Comparison of ENCODE assay signal across 9 cellular contexts in the genomic region with DNA sequence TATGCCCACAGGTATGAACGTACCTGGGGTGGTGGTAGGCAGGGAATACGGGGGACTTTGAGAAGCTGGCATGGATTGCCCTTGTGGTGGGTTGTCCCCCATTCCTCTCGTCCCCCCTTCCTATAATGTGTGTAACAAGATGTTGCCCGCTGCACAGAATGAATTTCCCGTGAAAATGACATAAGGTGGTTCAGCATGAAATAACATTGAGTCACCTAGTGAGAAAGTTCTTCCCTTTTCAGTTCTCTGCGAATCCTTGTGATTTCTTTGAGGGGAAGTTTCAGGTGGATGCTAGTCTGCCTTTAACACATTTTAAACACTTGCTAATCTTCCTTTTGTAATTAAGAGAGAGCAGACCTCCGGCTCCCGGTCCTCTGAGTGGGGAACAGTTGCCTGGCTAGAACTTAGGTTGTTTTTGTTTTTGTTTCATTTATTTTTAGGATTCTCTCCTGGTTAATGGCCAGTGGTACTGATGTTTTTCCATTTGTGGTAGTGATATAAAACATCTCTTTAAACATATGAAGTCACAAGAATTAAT. TPM values are rescaled to one million over a fixed set of nuclear protein-coding genes. Genes with fewer than 3 reads are reported as not detected.
A peak's percentile ranks its signal among the peaks of the same experiment; 100 is the strongest.
DNase-seq lines count a peak whose midpoint lies in the region; ATAC-seq and TF ChIP-seq lines count a peak whose summit lies in the region.
"Had no signal": no experiment of that assay in that cellular context is flagged by ENCODE, and none has a peak within 500 bp of the region (broad histone marks: within the 10 kb centered on the region; RNA-seq: fewer than 3 reads in every experiment).

No MANE protein-coding gene starts in this region.

- H3K27me3 ChIP-seq in right atrium auricular region (no peaks in the 10 kb centered on the region), kidney epithelial cell (ENCODE audit: control insufficient read depth, insufficient read depth, low read length) (no peaks in the 10 kb centered on the region), thoracic aorta (replicated peaks; ENCODE audit: insufficient read depth) (no peaks in the 10 kb centered on the region)

- H3K27ac Mint-ChIP-seq in activated naive CD8-positive, alpha-beta T cell treated with anti-CD3 and anti-CD28 coated beads, Interleukin-2, amount 50 U/mL, for 24 hours, result no peak overlapping the region

- no peak for TF ChIP-seq CTCF in right atrium auricular region (IDR thresholded peaks at IDR 0.05)
- no peak for TF ChIP-seq CTCF in kidney epithelial cell (IDR thresholded peaks at IDR 0.05; ENCODE audit: insufficient read depth, low read length, poor library complexity, severe bottlenecking)
- no peak for TF ChIP-seq CTCF in thoracic aorta (IDR thresholded peaks at IDR 0.05)

- H3K4me3 Mint-ChIP-seq in activated naive CD8-positive, alpha-beta T cell treated with anti-CD3 and anti-CD28 coated beads, Interleukin-2, amount 50 U/mL, for 24 hours, result peak overlapping the region; percentile 72

- H3K4me3 ChIP-seq in right atrium auricular region, result peak overlapping the region; percentile 52 to 70
- peak overlapping the region; percentile 59 for H3K4me3 ChIP-seq in kidney epithelial cell (ENCODE audit: low read depth, low read length)
- H3K4me3 ChIP-seq in thoracic aorta, result peak overlapping the region; percentile 88

- H3K9me3 ChIP-seq in right atrium auricular region, result no peaks in the 10 kb centered on the region
- no peaks in the 10 kb centered on the region for H3K9me3 ChIP-seq in thoracic aorta

- DNase-seq in right atrium auricular region (ENCODE audit: low spot score) (no peak), Right ventricle myocardium superior (no peak), kidney epithelial cell (ENCODE audit: low read depth) (no peak), thoracic aorta (ENCODE audit: low spot score) (no peak), SW 1271 (lab: John Stamatoyannopoulos, UW) (no peak)
- DNase-seq in activated naive CD8-positive, alpha-beta T cell treated with anti-CD3 and anti-CD28 coated beads, Interleukin-2, amount 50 U/mL, for 24 hours, result no peak
- DNase-seq: activated effector memory CD4-positive, alpha-beta T cell treated with Interleukin-2 at 50 U/mL for 16 hours had no signal

- intact Hi-C loops in Right ventricle myocardium superior (cut with DNase I), result loop anchor here (10.0 kb wide), 1 partner anchor 50 kb away; no protein-coding TSS in a partner anchor

- H3K4me1 Mint-ChIP-seq in activated naive CD8-positive, alpha-beta T cell treated with anti-CD3 and anti-CD28 coated beads, Interleukin-2, amount 50 U/mL, for 24 hours, result peaks cover 12% of the 10 kb centered on the region

- H3K27me3 Mint-ChIP-seq in activated naive CD8-positive, alpha-beta T cell treated with anti-CD3 and anti-CD28 coated beads, Interleukin-2, amount 50 U/mL, for 24 hours, result peaks cover 43% of the 10 kb centered on the region

- H3K9me3 Mint-ChIP-seq in activated naive CD8-positive, alpha-beta T cell treated with anti-CD3 and anti-CD28 coated beads, Interleukin-2, amount 50 U/mL, for 24 hours, result no peaks in the 10 kb centered on the region

- ATAC-seq in Right ventricle myocardium superior (ENCODE audit: poor library complexity) (no peak), thoracic aorta (ENCODE audit: insufficient number of reproducible peaks, low FRiP score, low read depth) (no peak), HG03457 (IDR thresholded peaks at IDR 0.05; ENCODE audit: unreplicated experiment) (no peak), HG02642 (IDR thresholded peaks at IDR 0.05; ENCODE audit: poor library complexity, unreplicated experiment) (no peak)
- ATAC-seq in activated naive CD8-positive, alpha-beta T cell treated with anti-CD3 and anti-CD28 coated beads, Interleukin-2, amount 50 U/mL, for 24 hours, result no peak

- no peaks in the 10 kb centered on the region for H3K36me3 Mint-ChIP-seq in activated naive CD8-positive, alpha-beta T cell treated with anti-CD3 and anti-CD28 coated beads, Interleukin-2, amount 50 U/mL, for 24 hours (ENCODE audit: low read depth)

- H3K36me3 ChIP-seq in right atrium auricular region, result no peaks in the 10 kb centered on the region
- no peaks in the 10 kb centered on the region for H3K36me3 ChIP-seq in kidney epithelial cell (ENCODE audit: control insufficient read depth, insufficient read depth, low read length)
- no peaks in the 10 kb centered on the region for H3K36me3 ChIP-seq in thoracic aorta

- H3K4me1 ChIP-seq in right atrium auricular region (peaks cover 0 to 45% of the 10 kb centered on the region in 2 donors), thoracic aorta (ENCODE audit: control insufficient read depth in 1 of 2, low read depth in 2 of 2) (peaks cover 0 to 21% of the 10 kb centered on the region in 2 donors)

- H3K27ac ChIP-seq in right atrium auricular region (peak overlapping the region; percentile 80 to 94), thoracic aorta (no peak overlapping the region)

RNA-seq across cellular contexts. Expression of a gene that starts 58.9 kb away (rescaled TPM):
- total RNA-seq in right atrium auricular region (10 to 100 TPM; 22.4 to 32.9 TPM), Right ventricle myocardium superior (46.8 TPM), kidney epithelial cell (42.8 and 51.6 TPM in 2 replicates), thoracic aorta (10 to 100 TPM; 10.0 to 12.4 TPM)

Comparison
In these comparisons a context has a peak if more than half of its experiments do, and no peak if none do; other contexts are left out.
1. H3K27ac ChIP-seq: peak in right atrium auricular region (2 of 2); none in thoracic aorta (0 of 2).
2. Peak in every context shown above with its lines, with median percentiles within 50 percentile points of each other: H3K4me3 ChIP-seq.